ENCODE assay signal across 23 cellular contexts in the genomic region with DNA sequence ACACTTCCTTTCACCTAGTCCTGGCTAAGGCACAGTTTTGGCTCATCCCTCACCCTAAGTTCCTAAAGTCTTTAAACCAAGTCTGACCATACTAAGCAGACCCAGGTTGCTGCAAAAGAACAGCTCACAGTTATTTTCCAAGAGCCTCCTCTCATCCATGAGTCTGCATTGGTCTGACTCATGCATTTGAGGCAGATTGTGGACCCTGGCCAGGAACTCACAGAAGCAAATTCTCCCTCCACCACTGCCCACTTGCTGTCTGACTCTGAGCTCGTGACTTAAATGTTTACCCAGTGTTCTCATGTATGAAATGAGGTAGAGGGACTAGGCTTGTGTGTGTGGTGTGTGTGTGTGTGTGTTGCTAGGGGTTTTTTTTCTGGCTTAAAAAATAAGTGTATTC.
DNase-seq lines count a peak whose midpoint lies in the region; ATAC-seq, FAIRE-seq and TF ChIP-seq lines count a peak whose summit lies in the region.
"Had no signal": no experiment of that assay in that cellular context is flagged by ENCODE, and none has a peak within 500 bp of the region (broad histone marks: within the 10 kb centered on the region; RNA-seq: fewer than 3 reads in every experiment).

No MANE protein-coding gene starts in this region.

- no peaks in the 10 kb centered on the region for H3K27me3 ChIP-seq in kidney epithelial cell (ENCODE audit: control insufficient read depth, insufficient read depth, low read length)
- H3K27me3 ChIP-seq: transverse colon had no signal

- H3K4me3 ChIP-seq in astrocyte of the cerebellum (ENCODE audit: low read depth, low read length) = no peak overlapping the region
- H3K4me3 ChIP-seq in kidney epithelial cell (ENCODE audit: low read depth, low read length) = no peak overlapping the region
- H3K4me3 ChIP-seq: transverse colon had no signal

- FAIRE-seq in urothelium cell line (lab: Jason Lieb, UNC) = no peak
- FAIRE-seq: bronchial epithelial cell, endometrium had no signal

- no peak for ATAC-seq in HG03354 (IDR thresholded peaks at IDR 0.05; ENCODE audit: poor library complexity, severe bottlenecking, unreplicated experiment)
- ATAC-seq: left ventricle myocardium superior; naive thymus-derived CD4-positive, alpha-beta T cell; Panc1 had no signal

- TF ChIP-seq CTCF in astrocyte of the cerebellum (IDR thresholded peaks at IDR 0.05; ENCODE audit: low read depth, low read length, missing control alignments) (no peak), kidney epithelial cell (IDR thresholded peaks at IDR 0.05; ENCODE audit: insufficient read depth, low read length, poor library complexity, severe bottlenecking) (no peak)

- H3K36me3 ChIP-seq in kidney epithelial cell (ENCODE audit: control insufficient read depth, insufficient read depth, low read length) = no peaks in the 10 kb centered on the region
- H3K36me3 ChIP-seq: transverse colon had no signal

- DNase-seq in DMS79 treated with DMSO at 0.1 percent for 48 hours (lab: John Stamatoyannopoulos, UW) = peak; percentile 5
- no peak for DNase-seq in DMS79 (lab: John Stamatoyannopoulos, UW)
- peak; percentile 46 for DNase-seq in astrocyte of the cerebellum (ENCODE audit: low read depth)
- DNase-seq in kidney epithelial cell (ENCODE audit: low read depth) = peak; percentile 92
- peak; percentile 82 for DNase-seq in urothelium cell line (ENCODE audit: low spot score)
- no peak for DNase-seq in DMS153 treated with DMSO at 0.1 percent for 48 hours (lab: John Stamatoyannopoulos, UW; ENCODE audit: unreplicated experiment)
- DNase-seq in SHP77 treated with DMSO at 0.1 percent for 48 hours (lab: John Stamatoyannopoulos, UW) = no peak
- DNase-seq: 8988T; activated gamma-delta T cell treated with Interleukin-2 at 50 U/mL for 16 hours; head of caudate nucleus; IMR-90; left ventricle myocardium superior; naive thymus-derived CD4-positive, alpha-beta T cell; NCI-H146; NCI-H510A treated with DMSO at 0.1 percent for 48 hours; retina; stimulated activated CD4-positive, alpha-beta T cell treated with anti-CD3 and anti-CD28 coated beads, Interleukin-1b, Interleukin-23, amount 100 ng/mL, for 48 hours; SW 1271; transverse colon had no signal

- in situ Hi-C loops in astrocyte of the cerebellum (cut with HindIII; ENCODE audit: low sequenced_read_pairs) = no loop called here

Comparison
In these comparisons a context has a peak if more than half of its experiments do, and no peak if none do; other contexts are left out.
1. DNase-seq: peak in DMS79 treated with DMSO at 0.1 percent for 48 hours (single experiment), astrocyte of the cerebellum (single experiment), kidney epithelial cell (single experiment) and urothelium cell line (single experiment); none in DMS79 (single experiment), DMS153 treated with DMSO at 0.1 percent for 48 hours (single experiment) and SHP77 treated with DMSO at 0.1 percent for 48 hours (single experiment).